ENCODE assay signal across 11 cellular contexts in genomic region chr4:183588169-183588675, GRCh38.
DNase-seq lines count a peak whose midpoint lies in the region; ATAC-seq and TF ChIP-seq lines count a peak whose summit lies in the region.
"Had no signal": no experiment of that assay in that cellular context is flagged by ENCODE, and none has a peak within 500 bp of the region (broad histone marks: within the 10 kb centered on the region; RNA-seq: fewer than 3 reads in every experiment).

No MANE protein-coding gene starts in this region.

- no peaks in the 10 kb centered on the region for H3K9me3 ChIP-seq in gastrocnemius medialis

- DNase-seq in GM03348 (ENCODE audit: low spot score) (peak; percentile 59), left ventricle myocardium superior (no peak), gastrocnemius medialis (peak; percentile 74 to 87), NCI-H146 (lab: John Stamatoyannopoulos, UW) (no peak), glutamatergic neuron (no peak), SKM-1 treated with dmso at 0.1 percent for 144 hours (lab: John Stamatoyannopoulos, UW; ENCODE audit: unreplicated experiment) (no peak)
- DNase-seq: mesendoderm, MM.1S, RPMI8226 had no signal

- no peaks in the 10 kb centered on the region for H3K4me1 Mint-ChIP-seq in glutamatergic neuron (ENCODE audit: low read depth, unreplicated experiment)

- no peak overlapping the region for H3K4me3 Mint-ChIP-seq in glutamatergic neuron (ENCODE audit: unreplicated experiment)

- in situ Hi-C loops in gastrocnemius medialis (cut with MboI; ENCODE audit: low sequenced_read_pairs in 4 of 4), result no loop called here

- TF ChIP-seq POLR2A in gastrocnemius medialis (IDR thresholded peaks at IDR 0.05), result peak in 1 of 2 donors; percentile 48

- H3K27ac ChIP-seq in gastrocnemius medialis, result peak overlapping the region; percentile 85 to 95 (median 90)

- H3K36me3 Mint-ChIP-seq in glutamatergic neuron (ENCODE audit: unreplicated experiment), result peaks cover 10% of the 10 kb centered on the region

- TF ChIP-seq CTCF in WI38 (IDR thresholded peaks at IDR 0.05; ENCODE audit: low read depth, low read length) (no peak), gastrocnemius medialis (IDR thresholded peaks at IDR 0.05 in 4 of 5, conservative IDR thresholded peaks at IDR 0.05 in 1 of 5) (no peak), glutamatergic neuron (IDR thresholded peaks at IDR 0.05; ENCODE audit: partially characterized antibody, unreplicated experiment) (no peak)

- H3K27ac Mint-ChIP-seq in glutamatergic neuron (ENCODE audit: unreplicated experiment), result no peak overlapping the region

- no peaks in the 10 kb centered on the region for H3K36me3 ChIP-seq in gastrocnemius medialis

- intact Hi-C loops in left ventricle myocardium superior (cut with micrococcal nuclease) (no loop called here), gastrocnemius medialis (cut with DNase I; ENCODE audit: low total_unique reads) (loop anchor here (1.0 to 10.0 kb wide), 4 partner anchors 31 to 397 kb away; partner anchors contain the start of genes RWDD4 and TRAPPC11)

- H3K9me3 Mint-ChIP-seq in glutamatergic neuron (ENCODE audit: unreplicated experiment), result no peaks in the 10 kb centered on the region

- H3K4me3 ChIP-seq in WI38 (ENCODE audit: low read depth, low read length) (peak overlapping the region; percentile 28), gastrocnemius medialis (no peak overlapping the region)

- H3K4me1 ChIP-seq in gastrocnemius medialis, result peaks cover 22 to 23% of the 10 kb centered on the region in 2 donors

- H3K27me3 ChIP-seq in gastrocnemius medialis, result no peaks in the 10 kb centered on the region

- ATAC-seq in left ventricle myocardium superior (peak; percentile 83), gastrocnemius medialis (peak; percentile 96), HG03039 (IDR thresholded peaks at IDR 0.05; ENCODE audit: unreplicated experiment) (no peak)

- H3K27me3 Mint-ChIP-seq in glutamatergic neuron (ENCODE audit: unreplicated experiment), result peaks cover 2% of the 10 kb centered on the region

Comparison
In these comparisons a context has a peak if more than half of its experiments do, and no peak if none do; other contexts are left out.
1. DNase-seq: peak in GM03348 (single experiment) and gastrocnemius medialis (2 of 2); none in left ventricle myocardium superior (single experiment), NCI-H146 (single experiment), glutamatergic neuron (single experiment) and SKM-1 treated with dmso at 0.1 percent for 144 hours (single experiment).